ENCODE assay signal across 8 cellular contexts in genomic region chr9:136944519-136945332, GRCh38. TPM values are rescaled to one million over a fixed set of nuclear protein-coding genes. Genes with fewer than 3 reads are reported as not detected.
DNase-seq lines count a peak whose midpoint lies in the region; ATAC-seq and TF ChIP-seq lines count a peak whose summit lies in the region.

Gene C8G, plus strand, starts transcription at chr9:136945243. Its CDS starts 78 bp downstream, at chr9:136945321.
Gene FBXW5, minus strand, starts transcription at chr9:136944738. Its CDS starts 655 bp downstream, at chr9:136944083.

- no peaks in the 10 kb centered on the region for H3K9me3 Mint-ChIP-seq in CD4-positive, CD25-positive, alpha-beta regulatory T cell

- DNase-seq in CD4-positive, CD25-positive, alpha-beta regulatory T cell = peak; percentile 89 to 95 (median 95)
- DNase-seq in NCI-H748 treated with DMSO at 0.1 percent for 48 hours (lab: John Stamatoyannopoulos, UW) = peak; percentile 88
- peak; percentile 92 to 93 for DNase-seq in activated CD4-positive, alpha-beta T cell treated with anti-CD3 and anti-CD28 coated beads, Interleukin-2, amount 50 U/mL, for 48 hours
- peak; percentile 81 to 96 (median 90) for DNase-seq in dorsolateral prefrontal cortex
- peak; percentile 97 to 98 (median 98) for DNase-seq in right lobe of liver
- DNase-seq in stimulated activated CD4-positive, alpha-beta T cell treated with anti-CD3 and anti-CD28 coated beads, Interleukin-4, amount 100 ng/mL, for 24 hours = peak; percentile 93

- no peaks in the 10 kb centered on the region for H3K36me3 Mint-ChIP-seq in CD4-positive, CD25-positive, alpha-beta regulatory T cell

- peaks cover 0 to 19% (median 3%) of the 10 kb centered on the region in 4 donors for H3K4me1 Mint-ChIP-seq in CD4-positive, CD25-positive, alpha-beta regulatory T cell

- H3K27me3 Mint-ChIP-seq in CD4-positive, CD25-positive, alpha-beta regulatory T cell = peaks cover 5% of the 10 kb centered on the region

- H3K4me1 ChIP-seq in CD4-positive, CD25-positive, alpha-beta regulatory T cell (ENCODE audit: control insufficient read depth, insufficient read depth, low read length, poor library complexity, severe bottlenecking) = peaks cover 31% of the 10 kb centered on the region
- H3K4me1 ChIP-seq in right lobe of liver = peaks cover 0 to 43% (median 21%) of the 10 kb centered on the region in 4 donors

- 3% methylated on average over 26 of the region's 74 CpGs for WGBS in right lobe of liver (ENCODE audit: insufficient coverage, low coverage, low lambda C conversion rate, missing lambda C conversion rate)

- H3K4me3 ChIP-seq in CD4-positive, CD25-positive, alpha-beta regulatory T cell (ENCODE audit: low read depth, low read length) = no peak within 1 kb of the TSS
- H3K4me3 ChIP-seq in dorsolateral prefrontal cortex (peak within 1 kb of the TSS; percentile 62 to 98 (median 87)), right lobe of liver (peak within 1 kb of the TSS; percentile 72 to 94 (median 75))

- peak within 1 kb of the TSS; percentile 55 for H3K27ac ChIP-seq in CD4-positive, CD25-positive, alpha-beta regulatory T cell (ENCODE audit: insufficient read depth, low read length, poor library complexity, severe bottlenecking)
- peak within 1 kb of the TSS; percentile 45 to 98 (median 93) for H3K27ac ChIP-seq in dorsolateral prefrontal cortex
- peak within 1 kb of the TSS; percentile 88 to 98 (median 93) for H3K27ac ChIP-seq in right lobe of liver

- intact Hi-C loops in dorsolateral prefrontal cortex (cut with DNase I) (loop anchor here (1.0 to 5.0 kb wide), 8 partner anchors 33 to 158 kb away; partner anchors contain the start of genes TRAF2 (in 2 of the 2), ABCA2 (in 1 of the 2), AJM1 (in 1 of the 2) and PTGDS (in 1 of the 2)), right lobe of liver (cut with DNase I) (loop anchor here in 1 of 2 donors (10.0 kb wide), 2 partner anchors 60 to 90 kb away; partner anchors contain the start of genes FUT7 and TRAF2)

- peak within 1 kb of the TSS; percentile 84 to 93 (median 86) for H3K4me3 Mint-ChIP-seq in CD4-positive, CD25-positive, alpha-beta regulatory T cell

- no peaks in the 10 kb centered on the region for H3K27me3 ChIP-seq in CD4-positive, CD25-positive, alpha-beta regulatory T cell (ENCODE audit: control insufficient read depth, insufficient read depth, low read length)
- H3K27me3 ChIP-seq in dorsolateral prefrontal cortex = no peaks in the 10 kb centered on the region
- H3K27me3 ChIP-seq in right lobe of liver = no peaks in the 10 kb centered on the region

- no peaks in the 10 kb centered on the region for H3K9me3 ChIP-seq in CD4-positive, CD25-positive, alpha-beta regulatory T cell (ENCODE audit: control insufficient read depth in 2 of 2, low read length in 2 of 2)
- no peaks in the 10 kb centered on the region for H3K9me3 ChIP-seq in right lobe of liver

- ATAC-seq in CD4-positive, CD25-positive, alpha-beta regulatory T cell (ENCODE audit: low read depth in 2 of 2) = peak; percentile 81 to 82
- ATAC-seq in GM19372 (IDR thresholded peaks at IDR 0.05; ENCODE audit: low read depth, unreplicated experiment) (peak; percentile 90), HG03521 (IDR thresholded peaks at IDR 0.05; ENCODE audit: unreplicated experiment) (peak; percentile 81), right lobe of liver (peak; percentile 48 to 67 (median 60))

- TF ChIP-seq CTCF in dorsolateral prefrontal cortex (IDR thresholded peaks at IDR 0.05 in 54 of 56, conservative IDR thresholded peaks at IDR 0.05 in 2 of 56; ENCODE audit: low read depth in 1 of 56, partially characterized antibody in 56 of 56) (peak; percentile 85 to 100 (median 98)), right lobe of liver (IDR thresholded peaks at IDR 0.05) (peak; percentile 99 to 100 (median 99))

- peak within 1 kb of the TSS in 2 of 3 donors; percentile 75 to 90 for H3K27ac Mint-ChIP-seq in CD4-positive, CD25-positive, alpha-beta regulatory T cell

- peaks cover 29% of the 10 kb centered on the region for H3K36me3 ChIP-seq in CD4-positive, CD25-positive, alpha-beta regulatory T cell (ENCODE audit: control insufficient read depth, insufficient read depth, low read length)
- H3K36me3 ChIP-seq in right lobe of liver = peaks cover 6 to 24% (median 22%) of the 10 kb centered on the region in 4 donors

- TF ChIP-seq POLR2A in right lobe of liver (IDR thresholded peaks at IDR 0.05) = peak; percentile 97

RNA-seq across cellular contexts. Expression of gene C8G, which starts in this region (rescaled TPM):
- total RNA-seq in CD4-positive, CD25-positive, alpha-beta regulatory T cell = 1.1 TPM
- polyA plus RNA-seq in CD4-positive, CD25-positive, alpha-beta regulatory T cell = under 1 TPM in 1 of 4 donors, not detected in 3; 0.96 TPM
- total RNA-seq in dorsolateral prefrontal cortex (1 to 10 TPM in 95 of 120 experiments, under 1 TPM in 1, not detected in 24; 1.00 to 6.0 (median 2.2) TPM), right lobe of liver (100 to 1,000 TPM; 248 to 755 (median 453) TPM)

RNA-seq across cellular contexts. Expression of gene FBXW5, which starts in this region (rescaled TPM):
- 96.9 TPM for total RNA-seq in CD4-positive, CD25-positive, alpha-beta regulatory T cell
- polyA plus RNA-seq in CD4-positive, CD25-positive, alpha-beta regulatory T cell = 100 to 1,000 TPM in 3 of 4 donors, 10 to 100 TPM in 1; 91.6 to 134 (median 121) TPM
- 100 to 1,000 TPM in 22 of 120 experiments, 10 to 100 TPM in 98; 66.7 to 121 (median 89.9) TPM for total RNA-seq in dorsolateral prefrontal cortex
- 100 to 1,000 TPM in 3 of 6 experiments, 10 to 100 TPM in 3; 84.0 to 290 (median 97.4) TPM for total RNA-seq in right lobe of liver

Comparison
In these comparisons a context has a peak if more than half of its experiments do, and no peak if none do; other contexts are left out.
1. RNA of gene C8G (total RNA-seq): 248 to 755 TPM in right lobe of liver; 1.00 to 6.0 TPM in dorsolateral prefrontal cortex and 1.1 TPM in CD4-positive, CD25-positive, alpha-beta regulatory T cell (single experiment); every median in the first group is over 10 times any median in the second.
2. Peak in every context shown above with its lines, with median percentiles within 50 percentile points of each other: ATAC-seq, DNase-seq and H3K27ac ChIP-seq.